In the genomic region with DNA sequence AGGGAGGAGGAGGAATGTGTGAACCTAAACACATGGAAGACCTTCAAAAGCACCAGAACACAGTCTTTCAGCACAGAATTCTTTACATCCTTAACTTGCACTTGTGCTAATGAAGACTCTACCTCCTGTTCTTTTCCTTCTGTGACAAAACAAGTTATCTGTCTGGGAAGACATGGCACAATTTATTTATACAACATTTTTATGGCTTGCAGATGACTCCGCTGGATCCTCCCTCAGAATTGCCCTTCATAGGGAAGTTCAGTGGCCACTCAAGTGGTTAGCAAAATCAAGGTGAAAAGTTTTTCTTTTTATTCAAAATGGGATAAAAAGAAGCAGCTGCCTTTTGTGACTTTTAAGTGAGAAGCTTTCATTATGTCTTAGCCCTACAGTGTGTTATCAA, we compare ENCODE assay signal across 5 cellular contexts.
"Had no signal": no experiment of that assay in that cellular context is flagged by ENCODE, and none has a peak within 500 bp of the region (broad histone marks: within the 10 kb centered on the region; RNA-seq: fewer than 3 reads in every experiment).

No MANE protein-coding gene starts in this region.

- H3K4me3 Mint-ChIP-seq: GM23338, H9 had no signal

- H3K27ac Mint-ChIP-seq: GM23338 had no signal

- H2AFZ ChIP-seq: GM23338 had no signal

- H3K9me3 Mint-ChIP-seq: GM23338, H9 had no signal

- DNase-seq: H9, HCEC 1CT, IMR-90 had no signal

- H3K4me2 ChIP-seq: GM23338 had no signal

- H3K4me3 ChIP-seq: GM23338, K562 had no signal

- ATAC-seq: GM23338, K562 had no signal
